ENCODE assay signal across 25 cellular contexts in genomic region chr13:113982296-113982661, GRCh38. TPM values are rescaled to one million over a fixed set of nuclear protein-coding genes. Genes with fewer than 3 reads are reported as not detected.
DNase-seq lines count a peak whose midpoint lies in the region; ATAC-seq, FAIRE-seq and TF ChIP-seq lines count a peak whose summit lies in the region.
"Had no signal": no experiment of that assay in that cellular context is flagged by ENCODE, and none has a peak within 500 bp of the region (broad histone marks: within the 10 kb centered on the region; RNA-seq: fewer than 3 reads in every experiment).

No MANE protein-coding gene starts in this region.

- no peaks in the 10 kb centered on the region for H3K4me1 ChIP-seq in psoas muscle

- no peak for FAIRE-seq in urothelium cell line (lab: Jason Lieb, UNC)
- FAIRE-seq: colon, frontal cortex, islet of Langerhans had no signal

- POLR2A ChIA-PET in activated CD8-positive, alpha-beta T cell treated with anti-CD3 and anti-CD28 coated beads for 36 hours (lab: Charles Lee): no interaction called here
- POLR2A ChIA-PET in activated CD8-positive, alpha-beta T cell treated with anti-CD3 and anti-CD28 coated beads, Interleukin-2, amount 10 ng/mL, durations not matched to agents 7 days and 5 days (lab: Charles Lee): no interaction called here

- H3K36me3 Mint-ChIP-seq in activated CD8-positive, alpha-beta T cell treated with anti-CD3 and anti-CD28 coated beads for 36 hours (ENCODE audit: low read depth): peaks cover 32% of the 10 kb centered on the region
- H3K36me3 Mint-ChIP-seq in activated CD8-positive, alpha-beta T cell treated with anti-CD3 and anti-CD28 coated beads, Interleukin-2, amount 10 ng/mL, durations not matched to agents 7 days and 5 days (ENCODE audit: low read depth): peaks cover 31% of the 10 kb centered on the region

- no peak for ATAC-seq in activated CD8-positive, alpha-beta T cell treated with anti-CD3 and anti-CD28 coated beads for 36 hours
- no peak for ATAC-seq in activated CD8-positive, alpha-beta T cell treated with anti-CD3 and anti-CD28 coated beads, Interleukin-2, amount 10 ng/mL, durations not matched to agents 7 days and 5 days
- peak; percentile 44 for ATAC-seq in stimulated activated naive CD8-positive, alpha-beta T cell treated with anti-CD3 and anti-CD28 coated beads, Interleukin-15, amount 100 ng/mL, for 72 hours
- no peak for ATAC-seq in stimulated activated naive CD8-positive, alpha-beta T cell treated with anti-CD3 and anti-CD28 coated beads, Interleukin-15, Interleukin-2, amounts not matched to agents 100 U/mL and 50 U/mL, for 24 hours
- ATAC-seq in psoas muscle: no peak
- ATAC-seq: body of pancreas had no signal

- H3K27ac ChIP-seq in psoas muscle: no peak overlapping the region
- H3K27ac ChIP-seq: esophagus muscularis mucosa had no signal

- H3K9me3 Mint-ChIP-seq in activated CD8-positive, alpha-beta T cell treated with anti-CD3 and anti-CD28 coated beads for 36 hours: no peaks in the 10 kb centered on the region
- H3K9me3 Mint-ChIP-seq in activated CD8-positive, alpha-beta T cell treated with anti-CD3 and anti-CD28 coated beads, Interleukin-2, amount 10 ng/mL, durations not matched to agents 7 days and 5 days (ENCODE audit: insufficient read depth): no peaks in the 10 kb centered on the region
- no peaks in the 10 kb centered on the region for H3K9me3 Mint-ChIP-seq in stimulated activated naive CD8-positive, alpha-beta T cell treated with anti-CD3 and anti-CD28 coated beads, Interleukin-15, amount 100 ng/mL, for 72 hours
- H3K9me3 Mint-ChIP-seq: T-helper 1 cell treated with Interleukin-12 subunit alpha and Interleukin-12 subunit beta and Interleukin-4 antibody, amounts not matched to agents 30 μg/mL and 1 μg/mL, for 36 hours had no signal

- no peak overlapping the region for H3K4me3 ChIP-seq in psoas muscle
- H3K4me3 ChIP-seq: body of pancreas, esophagus muscularis mucosa had no signal

- H3K27ac Mint-ChIP-seq in activated CD8-positive, alpha-beta T cell treated with anti-CD3 and anti-CD28 coated beads for 36 hours: peak overlapping the region; percentile 30
- no peak overlapping the region for H3K27ac Mint-ChIP-seq in activated CD8-positive, alpha-beta T cell treated with anti-CD3 and anti-CD28 coated beads, Interleukin-2, amount 10 ng/mL, durations not matched to agents 7 days and 5 days
- H3K27ac Mint-ChIP-seq in stimulated activated naive CD8-positive, alpha-beta T cell treated with anti-CD3 and anti-CD28 coated beads, Interleukin-15, amount 100 ng/mL, for 72 hours: no peak overlapping the region
- H3K27ac Mint-ChIP-seq: T-helper 1 cell treated with Interleukin-12 subunit alpha and Interleukin-12 subunit beta and Interleukin-4 antibody, amounts not matched to agents 30 μg/mL and 1 μg/mL, for 36 hours had no signal

- no peaks in the 10 kb centered on the region for H3K27me3 Mint-ChIP-seq in activated CD8-positive, alpha-beta T cell treated with anti-CD3 and anti-CD28 coated beads for 36 hours
- H3K27me3 Mint-ChIP-seq in activated CD8-positive, alpha-beta T cell treated with anti-CD3 and anti-CD28 coated beads, Interleukin-2, amount 10 ng/mL, durations not matched to agents 7 days and 5 days (ENCODE audit: low read depth): no peaks in the 10 kb centered on the region
- H3K27me3 Mint-ChIP-seq in stimulated activated naive CD8-positive, alpha-beta T cell treated with anti-CD3 and anti-CD28 coated beads, Interleukin-15, amount 100 ng/mL, for 72 hours: no peaks in the 10 kb centered on the region

- no peaks in the 10 kb centered on the region for H3K9me3 ChIP-seq in psoas muscle
- H3K9me3 ChIP-seq: body of pancreas, esophagus muscularis mucosa had no signal

- 92 to 97% (median 94%) methylated on average over 15 of the region's 15 CpGs for WGBS in psoas muscle, 3 donors

- CTCF ChIA-PET in activated CD8-positive, alpha-beta T cell treated with anti-CD3 and anti-CD28 coated beads for 36 hours (lab: Charles Lee): no interaction called here
- CTCF ChIA-PET in activated CD8-positive, alpha-beta T cell treated with anti-CD3 and anti-CD28 coated beads, Interleukin-2, amount 10 ng/mL, durations not matched to agents 7 days and 5 days (lab: Charles Lee): no interaction called here

- peaks cover 3 to 46% of the 10 kb centered on the region in 2 donors for H3K36me3 ChIP-seq in psoas muscle (ENCODE audit: insufficient read depth in 1 of 2, low read depth in 1 of 2)

- intact Hi-C loops in activated CD8-positive, alpha-beta T cell treated with anti-CD3 and anti-CD28 coated beads for 36 hours (cut with micrococcal nuclease): no loop called here
- intact Hi-C loops in psoas muscle (cut with DNase I): no loop called here

- TF ChIP-seq CTCF in activated CD8-positive, alpha-beta T cell treated with anti-CD3 and anti-CD28 coated beads for 36 hours (IDR thresholded peaks at IDR 0.05): no peak
- TF ChIP-seq CTCF in psoas muscle (IDR thresholded peaks at IDR 0.05): no peak

- H3K4me3 Mint-ChIP-seq in activated CD8-positive, alpha-beta T cell treated with anti-CD3 and anti-CD28 coated beads for 36 hours: no peak overlapping the region
- no peak overlapping the region for H3K4me3 Mint-ChIP-seq in activated CD8-positive, alpha-beta T cell treated with anti-CD3 and anti-CD28 coated beads, Interleukin-2, amount 10 ng/mL, durations not matched to agents 7 days and 5 days
- no peak overlapping the region for H3K4me3 Mint-ChIP-seq in stimulated activated naive CD8-positive, alpha-beta T cell treated with anti-CD3 and anti-CD28 coated beads, Interleukin-15, amount 100 ng/mL, for 72 hours
- H3K4me3 Mint-ChIP-seq: T-helper 1 cell treated with Interleukin-12 subunit alpha and Interleukin-12 subunit beta and Interleukin-4 antibody, amounts not matched to agents 30 μg/mL and 1 μg/mL, for 36 hours had no signal

- H3K4me1 Mint-ChIP-seq in activated CD8-positive, alpha-beta T cell treated with anti-CD3 and anti-CD28 coated beads for 36 hours (ENCODE audit: low read depth): no peaks in the 10 kb centered on the region
- no peaks in the 10 kb centered on the region for H3K4me1 Mint-ChIP-seq in activated CD8-positive, alpha-beta T cell treated with anti-CD3 and anti-CD28 coated beads, Interleukin-2, amount 10 ng/mL, durations not matched to agents 7 days and 5 days (ENCODE audit: low read depth)
- H3K4me1 Mint-ChIP-seq in stimulated activated naive CD8-positive, alpha-beta T cell treated with anti-CD3 and anti-CD28 coated beads, Interleukin-15, amount 100 ng/mL, for 72 hours: peaks cover 1% of the 10 kb centered on the region

- H3K27me3 ChIP-seq in psoas muscle (ENCODE audit: insufficient read depth in 3 of 3, low read length in 2 of 3): no peaks in the 10 kb centered on the region
- H3K27me3 ChIP-seq: body of pancreas, esophagus muscularis mucosa had no signal

- DNase-seq in activated CD8-positive, alpha-beta T cell treated with anti-CD3 and anti-CD28 coated beads for 36 hours: no peak
- DNase-seq in activated CD8-positive, alpha-beta T cell treated with anti-CD3 and anti-CD28 coated beads, Interleukin-2, amount 10 ng/mL, durations not matched to agents 7 days and 5 days: no peak
- DNase-seq in stimulated activated naive CD8-positive, alpha-beta T cell treated with anti-CD3 and anti-CD28 coated beads, Interleukin-15, amount 100 ng/mL, for 72 hours: no peak
- no peak for DNase-seq in stimulated activated naive CD8-positive, alpha-beta T cell treated with anti-CD3 and anti-CD28 coated beads, Interleukin-15, Interleukin-2, amounts not matched to agents 100 U/mL and 50 U/mL, for 24 hours
- peak; percentile 7 to 39 for DNase-seq in psoas muscle
- no peak for DNase-seq in HT-29 (ENCODE audit: low spot score)
- DNase-seq in AG20443 (ENCODE audit: low spot score): no peak
- DNase-seq in urothelium cell line (ENCODE audit: low spot score): no peak
- DNase-seq: activated CD4-positive, alpha-beta T cell treated with anti-CD3 and anti-CD28 coated beads, Interleukin-2, amount 50 U/mL, for 1 hour; body of pancreas; DMS53; effector memory CD4-positive, alpha-beta T cell; GDM1; hypothalamus; NCI-H1417; stimulated activated CD4-positive, alpha-beta T cell treated with anti-CD3 and anti-CD28 coated beads, Interleukin-15, amount 100 ng/mL, for 24 hours; stimulated activated CD8-positive, alpha-beta memory T cell treated with anti-CD3 and anti-CD28 coated beads, Interleukin-4, amount 100 ng/mL, for 48 hours had no signal

RNA-seq across cellular contexts. Expression of gene C13orf46, which starts 8.4 kb away (rescaled TPM):
- total RNA-seq in activated CD8-positive, alpha-beta T cell treated with anti-CD3 and anti-CD28 coated beads for 36 hours: 1 to 10 TPM; 1.6 to 1.9 TPM
- total RNA-seq in activated CD8-positive, alpha-beta T cell treated with anti-CD3 and anti-CD28 coated beads, Interleukin-2, amount 10 ng/mL, durations not matched to agents 7 days and 5 days: 1 to 10 TPM; 2.2 to 3.1 TPM
- 1 to 10 TPM in 1 of 4 donors, under 1 TPM in 3; 0.24 to 2.5 (median 0.73) TPM for total RNA-seq in psoas muscle
- polyA plus RNA-seq in psoas muscle: under 1 TPM in 2 of 3 donors, not detected in 1; 0.14 to 0.53 TPM
- total RNA-seq in HT-29 (2014; rRNA removed; shearing (Covaris generic)): 0.38 and 0.60 TPM in 2 replicates
- total RNA-seq: H4, myocyte, NCI-H460 had no signal

Comparison
In these comparisons a context has a peak if more than half of its experiments do, and no peak if none do; other contexts are left out.
1. DNase-seq: peak in psoas muscle (2 of 2); none in activated CD8-positive, alpha-beta T cell treated with anti-CD3 and anti-CD28 coated beads for 36 hours (single experiment), activated CD8-positive, alpha-beta T cell treated with anti-CD3 and anti-CD28 coated beads, Interleukin-2, amount 10 ng/mL, durations not matched to agents 7 days and 5 days (single experiment), stimulated activated naive CD8-positive, alpha-beta T cell treated with anti-CD3 and anti-CD28 coated beads, Interleukin-15, amount 100 ng/mL, for 72 hours (0 of 2), stimulated activated naive CD8-positive, alpha-beta T cell treated with anti-CD3 and anti-CD28 coated beads, Interleukin-15, Interleukin-2, amounts not matched to agents 100 U/mL and 50 U/mL, for 24 hours (single experiment), HT-29 (single experiment), AG20443 (single experiment) and urothelium cell line (single experiment).